Comparison of ENCODE assay signal across 8 cellular contexts in the genomic region with DNA sequence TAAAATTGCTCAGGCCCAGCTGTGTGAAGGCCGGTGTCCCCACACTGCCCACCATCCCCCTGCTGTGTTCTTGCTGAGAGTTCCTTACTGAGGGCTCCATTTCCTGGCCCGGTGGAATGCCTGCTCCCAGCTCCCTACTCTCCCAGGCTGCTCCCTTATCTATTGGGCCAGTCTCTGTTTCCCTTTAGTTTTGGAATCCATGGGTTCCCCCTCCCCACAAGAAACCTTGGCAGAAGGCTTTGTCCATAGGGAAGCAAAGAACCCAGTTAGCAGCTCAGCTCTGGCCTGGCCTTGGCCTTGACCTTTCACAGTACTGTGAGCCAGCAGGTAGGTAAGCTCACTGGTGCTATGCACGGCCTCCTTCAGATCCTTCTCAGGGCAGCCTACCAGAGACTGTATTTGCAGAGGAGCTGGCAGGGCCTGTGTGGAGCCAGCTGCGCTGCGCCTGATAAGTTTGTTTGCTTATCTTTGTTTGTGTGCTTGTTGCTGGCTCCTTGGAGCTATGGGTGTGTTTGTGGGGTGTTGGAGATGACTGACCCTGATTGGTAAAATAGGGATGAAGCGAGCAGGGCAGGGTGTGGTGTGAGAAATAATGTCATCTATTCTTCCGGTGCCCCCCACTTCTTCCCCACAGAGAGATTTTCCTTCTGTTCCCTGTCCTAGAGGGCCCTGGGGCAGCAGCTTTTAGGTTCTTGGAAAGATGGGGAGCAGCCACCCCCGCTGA. TPM values are rescaled to one million over a fixed set of nuclear protein-coding genes. Genes with fewer than 3 reads are reported as not detected.
DNase-seq lines count a peak whose midpoint lies in the region; ATAC-seq lines count a peak whose summit lies in the region.

No MANE protein-coding gene starts in this region.

- peak overlapping the region in 4 of 6 donors; percentile 81 to 89 (median 83) for H3K27ac Mint-ChIP-seq in naive B cell

- ATAC-seq in naive B cell (ENCODE audit: low read depth in 2 of 2), result no peak
- no peak for ATAC-seq in HG03460 (IDR thresholded peaks at IDR 0.05; ENCODE audit: unreplicated experiment)
- ATAC-seq in HG03571 (IDR thresholded peaks at IDR 0.05; ENCODE audit: unreplicated experiment), result no peak

- DNase-seq in DMS 273 treated with DMSO at 0.1 percent for 48 hours (lab: John Stamatoyannopoulos, UW) (peak; percentile 42), NCI-H69 (lab: John Stamatoyannopoulos, UW) (peak; percentile 90), ecto neural progenitor cell (ENCODE audit: low spot score) (peak; percentile 46), naive B cell (no peak), SKM-1 treated with dmso at 0.1 percent for 144 hours (lab: John Stamatoyannopoulos, UW; ENCODE audit: unreplicated experiment) (no peak), T-helper 9 cell (no peak)

- peaks cover 0 to 4% of the 10 kb centered on the region in 2 donors for H3K36me3 Mint-ChIP-seq in naive B cell

- H3K9me3 Mint-ChIP-seq in naive B cell, result no peaks in the 10 kb centered on the region

- peak overlapping the region in 5 of 8 donors; percentile 2 to 66 (median 11) for H3K4me3 Mint-ChIP-seq in naive B cell

- H3K27me3 Mint-ChIP-seq in naive B cell, result no peaks in the 10 kb centered on the region

- peaks cover 42 to 54% (median 49%) of the 10 kb centered on the region in 3 donors for H3K4me1 Mint-ChIP-seq in naive B cell

RNA-seq across cellular contexts. Expression of a gene that starts 19.2 kb away (rescaled TPM):
- 10 to 100 TPM in 4 of 6 donors, 1 to 10 TPM in 2; 8.5 to 30.4 (median 11.0) TPM for polyA plus RNA-seq in naive B cell (ENCODE audit: low read depth in 6 of 6)

Comparison
In these comparisons a context has a peak if more than half of its experiments do, and no peak if none do; other contexts are left out.
1. DNase-seq: peak in DMS 273 treated with DMSO at 0.1 percent for 48 hours (single experiment), NCI-H69 (single experiment) and ecto neural progenitor cell (single experiment); none in naive B cell (single experiment), SKM-1 treated with dmso at 0.1 percent for 144 hours (single experiment) and T-helper 9 cell (single experiment).